ENCODE assay signal across 8 cellular contexts in genomic region chr3:45841701-45842491, GRCh38. TPM values are rescaled to one million over a fixed set of nuclear protein-coding genes. Genes with fewer than 3 reads are reported as not detected.
A peak's percentile ranks its signal among the peaks of the same experiment; 100 is the strongest.
DNase-seq lines count a peak whose midpoint lies in the region; ATAC-seq and TF ChIP-seq lines count a peak whose summit lies in the region.

A gene with protein sequence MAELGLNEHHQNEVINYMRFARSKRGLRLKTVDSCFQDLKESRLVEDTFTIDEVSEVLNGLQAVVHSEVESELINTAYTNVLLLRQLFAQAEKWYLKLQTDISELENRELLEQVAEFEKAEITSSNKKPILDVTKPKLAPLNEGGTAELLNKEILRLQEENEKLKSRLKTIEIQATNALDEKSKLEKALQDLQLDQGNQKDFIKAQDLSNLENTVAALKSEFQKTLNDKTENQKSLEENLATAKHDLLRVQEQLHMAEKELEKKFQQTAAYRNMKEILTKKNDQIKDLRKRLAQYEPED (minus strand): TSS chr3:45842119. CDS start chr3:45841991, 128 bp downstream.

- H3K9me3 ChIP-seq in left ventricle myocardium inferior (replicated peaks) (no peaks in the 10 kb centered on the region), upper lobe of left lung (no peaks in the 10 kb centered on the region)

- ATAC-seq in HG02759 (IDR thresholded peaks at IDR 0.05; ENCODE audit: unreplicated experiment) (peak; percentile 93), upper lobe of left lung (ENCODE audit: low FRiP score in 2 of 2) (peak; percentile 93 to 97)

- H3K27ac ChIP-seq in left ventricle myocardium inferior (replicated peaks) (peak within 1 kb of the TSS; percentile 54), upper lobe of left lung (peak within 1 kb of the TSS; percentile 58 to 76 (median 66))

- TF ChIP-seq POLR2A in upper lobe of left lung (IDR thresholded peaks at IDR 0.05): peak in 3 of 4 donors; percentile 39 to 57 (median 51)

- H3K4me1 ChIP-seq in left ventricle myocardium inferior (peaks cover 20% of the 10 kb centered on the region), upper lobe of left lung (peaks cover 10 to 15% (median 11%) of the 10 kb centered on the region in 4 donors)

- H3K4me3 ChIP-seq in GM06990 (replicated peaks; ENCODE audit: low read depth, low read length) (peak within 1 kb of the TSS; percentile 86), left ventricle myocardium inferior (peak within 1 kb of the TSS; percentile 91), upper lobe of left lung (peak within 1 kb of the TSS; percentile 66 to 97 (median 87))

- DNase-seq in GM06990 (ENCODE audit: extremely low read depth, insufficient read length) (peak; percentile 80), NCI-H146 (lab: John Stamatoyannopoulos, UW) (peak; percentile 92), T-helper 1 cell (peak; percentile 72 to 88 (median 83)), amniotic stem cell (lab: John Stamatoyannopoulos, UW) (peak; percentile 97), left ventricle myocardium inferior (peak; percentile 89), posterior vena cava (ENCODE audit: low spot score) (peak; percentile 96), upper lobe of left lung (peak; percentile 88 to 91)

- intact Hi-C loops in left ventricle myocardium inferior (cut with micrococcal nuclease): loop anchor here (5.0 kb wide), 1 partner anchor 85 kb away; no protein-coding TSS in a partner anchor
- intact Hi-C loops in posterior vena cava (cut with DNase I): loop anchor here in 1 of 2 donors (5.0 kb wide), 1 partner anchor 1135 kb away; the partner anchor contains the start of genes CCDC12 and NBEAL2

- no peak for TF ChIP-seq CTCF in GM06990 (IDR thresholded peaks at IDR 0.05; ENCODE audit: insufficient read depth, low read length, poor library complexity, severe bottlenecking)
- TF ChIP-seq CTCF in left ventricle myocardium inferior (IDR thresholded peaks at IDR 0.05; ENCODE audit: borderline replicate concordance): no peak
- TF ChIP-seq CTCF in upper lobe of left lung (IDR thresholded peaks at IDR 0.05): peak in 1 of 6 experiments; percentile 8

- TF ChIP-seq EP300 in upper lobe of left lung (IDR thresholded peaks at IDR 0.05): peak in 1 of 4 donors; percentile 31

- H3K36me3 ChIP-seq in GM06990 (ENCODE audit: control insufficient read depth, insufficient read depth, low read length): no peaks in the 10 kb centered on the region
- peaks cover under 1% of the 10 kb centered on the region for H3K36me3 ChIP-seq in left ventricle myocardium inferior
- peaks cover 0 to 2% (median 0%) of the 10 kb centered on the region in 4 donors for H3K36me3 ChIP-seq in upper lobe of left lung

- WGBS in upper lobe of left lung, 2 donors: 3 to 7% methylated on average over 28 to 49 of the region's 52 CpGs

- no peaks in the 10 kb centered on the region; the same call in 1 of the 2 replicates for H3K27me3 ChIP-seq in GM06990 (replicated peaks; ENCODE audit: control insufficient read depth, insufficient read depth, low read length)
- H3K27me3 ChIP-seq in left ventricle myocardium inferior (ENCODE audit: low read depth): no peaks in the 10 kb centered on the region
- no peaks in the 10 kb centered on the region for H3K27me3 ChIP-seq in upper lobe of left lung

RNA-seq across cellular contexts. Expression of the gene that starts here (rescaled TPM):
- 7.4 TPM for total RNA-seq in left ventricle myocardium inferior
- total RNA-seq in posterior vena cava: 10 to 100 TPM; 12.7 TPM
- total RNA-seq in upper lobe of left lung: 10 to 100 TPM; 19.9 to 51.7 (median 31.3) TPM

Comparison
In these comparisons a context has a peak if more than half of its experiments do, and no peak if none do; other contexts are left out.
1. Peak in every context shown above with its lines: DNase-seq, ATAC-seq, H3K4me3 ChIP-seq and H3K27ac ChIP-seq.